9 cellular contexts compared by ENCODE assay signal in genomic region chr12:57840701-57841100, GRCh38. TPM values are rescaled to one million over a fixed set of nuclear protein-coding genes. Genes with fewer than 3 reads are reported as not detected.
DNase-seq lines count a peak whose midpoint lies in the region; ATAC-seq, FAIRE-seq and TF ChIP-seq lines count a peak whose summit lies in the region.
"Had no signal": no experiment of that assay in that cellular context is flagged by ENCODE, and none has a peak within 500 bp of the region (broad histone marks: within the 10 kb centered on the region; RNA-seq: fewer than 3 reads in every experiment).

No MANE protein-coding gene starts in this region.

- TF ChIP-seq CTCF in HFFc6 (IDR thresholded peaks at IDR 0.05) (no peak), gastrocnemius medialis (IDR thresholded peaks at IDR 0.05 in 4 of 5, conservative IDR thresholded peaks at IDR 0.05 in 1 of 5) (no peak)

- peak overlapping the region; percentile 32; the same call in 1 of the 2 replicates for H3K4me3 Mint-ChIP-seq in HFFc6

- TF ChIP-seq POLR2A in gastrocnemius medialis (IDR thresholded peaks at IDR 0.05), result no peak

- DNase-seq in HFFc6 (no peak), NCI-H510A treated with DMSO at 0.1 percent for 48 hours (lab: John Stamatoyannopoulos, UW) (peak; percentile 82), gastrocnemius medialis (peak in 1 of 2 donors; percentile 49), AG08396 (ENCODE audit: low spot score) (no peak), urothelium cell line (ENCODE audit: low spot score) (no peak)
- DNase-seq in effector memory CD4-positive, alpha-beta T cell, result no peak
- no peak for DNase-seq in activated CD8-positive, alpha-beta memory T cell treated with anti-CD3 and anti-CD28 coated beads for 24 hours
- DNase-seq: spleen had no signal

- peaks cover 90% of the 10 kb centered on the region for H3K4me1 Mint-ChIP-seq in HFFc6 (ENCODE audit: low read depth)

- no peaks in the 10 kb centered on the region for H3K36me3 ChIP-seq in effector memory CD4-positive, alpha-beta T cell (ENCODE audit: control insufficient read depth, insufficient read depth, low read length)
- H3K36me3 ChIP-seq in gastrocnemius medialis, result no peaks in the 10 kb centered on the region

- no peaks in the 10 kb centered on the region for H3K27me3 Mint-ChIP-seq in HFFc6 (ENCODE audit: insufficient read depth)

- intact Hi-C loops in gastrocnemius medialis (cut with DNase I; ENCODE audit: low total_unique reads), result no loop called here

- peaks cover 5% of the 10 kb centered on the region; the same call in 1 of the 2 replicates for H3K36me3 Mint-ChIP-seq in HFFc6 (ENCODE audit: low read depth)

- peak overlapping the region; percentile 27 for H3K27ac Mint-ChIP-seq in HFFc6

- FAIRE-seq in urothelium cell line (lab: Jason Lieb, UNC), result no peak

- H3K9me3 Mint-ChIP-seq in HFFc6, result no peaks in the 10 kb centered on the region

- H3K27ac ChIP-seq in effector memory CD4-positive, alpha-beta T cell (ENCODE audit: insufficient read depth, low read length, poor library complexity, severe bottlenecking), result peak overlapping the region; percentile 43
- H3K27ac ChIP-seq in gastrocnemius medialis, result peak overlapping the region; percentile 93 to 99 (median 98)

- H3K9me3 ChIP-seq in effector memory CD4-positive, alpha-beta T cell (ENCODE audit: control insufficient read depth, low read length), result no peaks in the 10 kb centered on the region
- H3K9me3 ChIP-seq in gastrocnemius medialis, result no peaks in the 10 kb centered on the region
- H3K9me3 ChIP-seq: spleen had no signal

- in situ Hi-C loops in gastrocnemius medialis (cut with MboI; ENCODE audit: low sequenced_read_pairs in 4 of 4), result no loop called here

- H3K4me1 ChIP-seq in effector memory CD4-positive, alpha-beta T cell (ENCODE audit: control insufficient read depth, insufficient read depth, low read length, poor library complexity, severe bottlenecking), result peaks cover 85% of the 10 kb centered on the region
- H3K4me1 ChIP-seq in gastrocnemius medialis, result peaks cover 88 to 89% of the 10 kb centered on the region in 2 donors

- no peaks in the 10 kb centered on the region for H3K27me3 ChIP-seq in effector memory CD4-positive, alpha-beta T cell (replicated peaks; ENCODE audit: control insufficient read depth, insufficient read depth, low read length, poor library complexity, severe bottlenecking)
- H3K27me3 ChIP-seq in gastrocnemius medialis, result no peaks in the 10 kb centered on the region
- H3K27me3 ChIP-seq: spleen had no signal

- ATAC-seq in gastrocnemius medialis, result no peak
- ATAC-seq in GM19397 (IDR thresholded peaks at IDR 0.05; ENCODE audit: unreplicated experiment), result no peak

- no peak overlapping the region for H3K4me3 ChIP-seq in effector memory CD4-positive, alpha-beta T cell (ENCODE audit: insufficient read depth, low read depth, low read length, poor library complexity, severe bottlenecking)
- peak overlapping the region; percentile 8 to 98 (median 66) for H3K4me3 ChIP-seq in gastrocnemius medialis

RNA-seq across cellular contexts. Expression of gene CTDSP2, which starts 5.8 kb away (rescaled TPM):
- 100 to 1,000 TPM in 5 of 6 experiments, 10 to 100 TPM in 1; 99.2 to 128 (median 111) TPM for total RNA-seq in HFFc6 (2021; fragmentation: NEBNext Ultra II Directional; extraction: Animal tissue kit (Norgen Biotek cat#: 25700))
- 100 to 1,000 TPM in 1 of 4 donors, 10 to 100 TPM in 3; 66.0 to 116 (median 83.4) TPM for total RNA-seq in gastrocnemius medialis

RNA-seq across cellular contexts. Expression of gene AVIL, which starts 22.2 kb away (rescaled TPM):
- total RNA-seq in HFFc6 (2021; fragmentation: NEBNext Ultra II Directional; extraction: Animal tissue kit (Norgen Biotek cat#: 25700)), result 1 to 10 TPM in 1 of 6 experiments, under 1 TPM in 5; 0.14 to 1.1 (median 0.67) TPM
- total RNA-seq in gastrocnemius medialis, result 10 to 100 TPM in 1 of 4 donors, 1 to 10 TPM in 2, under 1 TPM in 1; 0.78 to 22.7 (median 4.3) TPM

RNA-seq across cellular contexts. Expression of gene TSFM, which starts 58.1 kb away (rescaled TPM):
- total RNA-seq in HFFc6 (2021; fragmentation: NEBNext Ultra II Directional; extraction: Animal tissue kit (Norgen Biotek cat#: 25700)), result 10 to 100 TPM; 28.6 to 36.8 (median 33.7) TPM
- total RNA-seq in gastrocnemius medialis, result 10 to 100 TPM; 37.6 to 47.5 (median 40.1) TPM
